Comparison of ENCODE assay signal across 1 cellular context in the genomic region with DNA sequence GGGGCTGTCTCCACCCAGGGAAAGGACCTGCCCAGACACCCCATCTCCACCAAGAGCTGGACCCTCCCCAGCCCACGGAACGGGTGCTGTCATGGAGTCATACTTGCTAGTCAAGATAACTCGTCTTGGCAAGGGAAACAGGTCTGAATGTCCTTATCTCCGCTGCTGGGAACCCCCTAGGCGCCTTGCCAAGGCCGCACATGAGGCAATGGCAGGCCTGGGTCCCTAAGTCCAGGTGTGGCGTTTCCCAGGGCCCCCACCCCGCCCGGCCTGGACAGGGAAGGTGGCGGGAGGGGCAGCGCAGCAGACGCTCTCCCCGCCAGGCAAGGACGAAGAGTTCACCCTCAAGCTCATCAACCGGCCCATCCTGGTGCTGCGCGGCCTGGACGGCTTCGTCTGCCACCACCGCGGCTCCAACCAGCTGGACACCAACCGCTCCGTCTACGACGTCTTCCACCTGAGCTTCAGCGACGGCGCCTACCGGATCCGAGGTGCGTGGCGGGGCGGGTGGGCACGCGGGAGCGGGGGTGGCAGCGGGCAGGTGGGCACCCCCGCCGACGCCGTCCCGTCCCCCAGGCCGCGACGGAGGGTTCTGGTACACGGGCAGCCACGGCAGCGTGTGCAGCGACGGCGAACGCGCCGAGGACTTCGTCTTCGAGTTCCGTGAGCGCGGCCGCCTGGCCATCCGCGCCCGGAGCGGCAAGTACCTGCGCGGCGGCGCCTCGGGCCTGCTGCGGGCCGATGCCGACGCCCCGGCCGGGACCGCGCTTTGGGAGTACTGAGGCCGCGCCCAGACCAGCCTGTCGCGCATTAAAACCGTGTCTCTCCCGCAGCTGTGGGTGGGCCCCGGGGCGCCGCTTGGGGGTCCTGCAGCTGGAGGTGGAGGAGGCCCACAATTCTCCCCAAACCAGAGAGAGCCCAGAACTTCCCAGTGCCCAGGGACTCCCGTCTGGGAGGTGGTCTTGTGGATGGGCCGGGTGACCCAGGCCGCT.
TF ChIP-seq lines count a peak whose summit lies in the region.

No MANE protein-coding gene starts in this region.

TF ChIP-seq in K562, 482 proteins besides CTCF, POLR2A, EP300 and RAD21:
- TF ChIP-seq FOXK2 (conservative IDR thresholded peaks at IDR 0.05 in 1 of 2, IDR thresholded peaks at IDR 0.05 in 1 of 2; ENCODE audit: low read depth in 2 of 2), result no peak
- TF ChIP-seq ZEB2 (IDR thresholded peaks at IDR 0.05), result no peak
- TF ChIP-seq, protein P1, sequence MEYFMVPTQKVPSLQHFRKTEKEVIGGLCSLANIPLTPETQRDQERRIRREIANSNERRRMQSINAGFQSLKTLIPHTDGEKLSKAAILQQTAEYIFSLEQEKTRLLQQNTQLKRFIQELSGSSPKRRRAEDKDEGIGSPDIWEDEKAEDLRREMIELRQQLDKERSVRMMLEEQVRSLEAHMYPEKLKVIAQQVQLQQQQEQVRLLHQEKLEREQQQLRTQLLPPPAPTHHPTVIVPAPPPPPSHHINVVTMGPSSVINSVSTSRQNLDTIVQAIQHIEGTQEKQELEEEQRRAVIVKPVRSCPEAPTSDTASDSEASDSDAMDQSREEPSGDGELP (CRISPR knock-in tag; IDR thresholded peaks at IDR 0.05; ENCODE audit: borderline replicate concordance), result peak; percentile 43; the same call in 1 of the 2 replicates
- TF ChIP-seq MEIS2 (IDR thresholded peaks at IDR 0.05; ENCODE audit: partially characterized antibody), result no peak
- TF ChIP-seq CHD2 (IDR thresholded peaks at IDR 0.05; ENCODE audit: low read depth, low read length), result 0 out of 2 replicates have a peak, but pooled peaks have one; percentile 12
- TF ChIP-seq HNRNPH1 (optimal IDR thresholded peaks at IDR 0.05; ENCODE audit: low read depth, low read length), result no peak
- TF ChIP-seq PKNOX1 (IDR thresholded peaks at IDR 0.05), result no peak
- TF ChIP-seq, protein P2, sequence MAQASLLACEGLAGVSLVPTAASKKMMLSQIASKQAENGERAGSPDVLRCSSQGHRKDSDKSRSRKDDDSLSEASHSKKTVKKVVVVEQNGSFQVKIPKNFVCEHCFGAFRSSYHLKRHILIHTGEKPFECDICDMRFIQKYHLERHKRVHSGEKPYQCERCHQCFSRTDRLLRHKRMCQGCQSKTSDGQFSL (CRISPR knock-in tag; IDR thresholded peaks at IDR 0.05), result no peak
- TF ChIP-seq, protein P2 (tag; IDR thresholded peaks at IDR 0.05), result no peak
- TF ChIP-seq ZNF133 (CRISPR knock-in tag; IDR thresholded peaks at IDR 0.05), result no peak
- TF ChIP-seq ARID1B (IDR thresholded peaks at IDR 0.05), result no peak
- TF ChIP-seq SREBF2 (CRISPR knock-in tag; IDR thresholded peaks at IDR 0.05), result no peak
- no peak for TF ChIP-seq TRIM28 (IDR thresholded peaks at IDR 0.05)
- TF ChIP-seq CEBPB (tag; IDR thresholded peaks at IDR 0.05), result no peak
- no peak for TF ChIP-seq ZNF511 (CRISPR knock-in tag; IDR thresholded peaks at IDR 0.05)
- no peak for TF ChIP-seq GABPB1 (CRISPR knock-in tag; IDR thresholded peaks at IDR 0.05)
- no peak for TF ChIP-seq SIN3B (IDR thresholded peaks at IDR 0.05; ENCODE audit: low read depth)
- TF ChIP-seq JUNB (CRISPR knock-in tag; conservative IDR thresholded peaks at IDR 0.05), result no peak
- TF ChIP-seq, protein P3, sequence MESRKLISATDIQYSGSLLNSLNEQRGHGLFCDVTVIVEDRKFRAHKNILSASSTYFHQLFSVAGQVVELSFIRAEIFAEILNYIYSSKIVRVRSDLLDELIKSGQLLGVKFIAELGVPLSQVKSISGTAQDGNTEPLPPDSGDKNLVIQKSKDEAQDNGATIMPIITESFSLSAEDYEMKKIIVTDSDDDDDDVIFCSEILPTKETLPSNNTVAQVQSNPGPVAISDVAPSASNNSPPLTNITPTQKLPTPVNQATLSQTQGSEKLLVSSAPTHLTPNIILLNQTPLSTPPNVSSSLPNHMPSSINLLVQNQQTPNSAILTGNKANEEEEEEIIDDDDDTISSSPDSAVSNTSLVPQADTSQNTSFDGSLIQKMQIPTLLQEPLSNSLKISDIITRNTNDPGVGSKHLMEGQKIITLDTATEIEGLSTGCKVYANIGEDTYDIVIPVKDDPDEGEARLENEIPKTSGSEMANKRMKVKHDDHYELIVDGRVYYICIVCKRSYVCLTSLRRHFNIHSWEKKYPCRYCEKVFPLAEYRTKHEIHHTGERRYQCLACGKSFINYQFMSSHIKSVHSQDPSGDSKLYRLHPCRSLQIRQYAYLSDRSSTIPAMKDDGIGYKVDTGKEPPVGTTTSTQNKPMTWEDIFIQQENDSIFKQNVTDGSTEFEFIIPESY (CRISPR knock-in tag; IDR thresholded peaks at IDR 0.05), result peak; percentile 86
- TF ChIP-seq, protein P4, sequence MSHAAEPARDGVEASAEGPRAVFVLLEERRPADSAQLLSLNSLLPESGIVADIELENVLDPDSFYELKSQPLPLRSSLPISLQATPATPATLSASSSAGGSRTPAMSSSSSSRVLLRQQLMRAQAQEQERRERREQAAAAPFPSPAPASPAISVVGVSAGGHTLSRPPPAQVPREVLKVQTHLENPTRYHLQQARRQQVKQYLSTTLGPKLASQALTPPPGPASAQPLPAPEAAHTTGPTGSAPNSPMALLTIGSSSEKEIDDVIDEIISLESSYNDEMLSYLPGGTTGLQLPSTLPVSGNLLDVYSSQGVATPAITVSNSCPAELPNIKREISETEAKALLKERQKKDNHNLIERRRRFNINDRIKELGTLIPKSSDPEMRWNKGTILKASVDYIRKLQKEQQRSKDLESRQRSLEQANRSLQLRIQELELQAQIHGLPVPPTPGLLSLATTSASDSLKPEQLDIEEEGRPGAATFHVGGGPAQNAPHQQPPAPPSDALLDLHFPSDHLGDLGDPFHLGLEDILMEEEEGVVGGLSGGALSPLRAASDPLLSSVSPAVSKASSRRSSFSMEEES (CRISPR knock-in tag; IDR thresholded peaks at IDR 0.05), result no peak
- TF ChIP-seq, protein P5, sequence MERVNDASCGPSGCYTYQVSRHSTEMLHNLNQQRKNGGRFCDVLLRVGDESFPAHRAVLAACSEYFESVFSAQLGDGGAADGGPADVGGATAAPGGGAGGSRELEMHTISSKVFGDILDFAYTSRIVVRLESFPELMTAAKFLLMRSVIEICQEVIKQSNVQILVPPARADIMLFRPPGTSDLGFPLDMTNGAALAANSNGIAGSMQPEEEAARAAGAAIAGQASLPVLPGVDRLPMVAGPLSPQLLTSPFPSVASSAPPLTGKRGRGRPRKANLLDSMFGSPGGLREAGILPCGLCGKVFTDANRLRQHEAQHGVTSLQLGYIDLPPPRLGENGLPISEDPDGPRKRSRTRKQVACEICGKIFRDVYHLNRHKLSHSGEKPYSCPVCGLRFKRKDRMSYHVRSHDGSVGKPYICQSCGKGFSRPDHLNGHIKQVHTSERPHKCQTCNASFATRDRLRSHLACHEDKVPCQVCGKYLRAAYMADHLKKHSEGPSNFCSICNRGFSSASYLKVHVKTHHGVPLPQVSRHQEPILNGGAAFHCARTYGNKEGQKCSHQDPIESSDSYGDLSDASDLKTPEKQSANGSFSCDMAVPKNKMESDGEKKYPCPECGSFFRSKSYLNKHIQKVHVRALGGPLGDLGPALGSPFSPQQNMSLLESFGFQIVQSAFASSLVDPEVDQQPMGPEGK (CRISPR knock-in tag; IDR thresholded peaks at IDR 0.05; ENCODE audit: borderline replicate concordance), result no peak
- no peak for TF ChIP-seq FOS (IDR thresholded peaks at IDR 0.05; ENCODE audit: extremely low read depth, insufficient read length)
- no peak for TF ChIP-seq KDM2B (CRISPR knock-in tag; IDR thresholded peaks at IDR 0.05)
- peak; percentile 35 for TF ChIP-seq FIP1L1 (IDR thresholded peaks at IDR 0.05; ENCODE audit: low read depth, low read length, poor library complexity, severe bottlenecking)
- peak; percentile 65 for TF ChIP-seq NFIC (IDR thresholded peaks at IDR 0.05)
- TF ChIP-seq, protein P6, sequence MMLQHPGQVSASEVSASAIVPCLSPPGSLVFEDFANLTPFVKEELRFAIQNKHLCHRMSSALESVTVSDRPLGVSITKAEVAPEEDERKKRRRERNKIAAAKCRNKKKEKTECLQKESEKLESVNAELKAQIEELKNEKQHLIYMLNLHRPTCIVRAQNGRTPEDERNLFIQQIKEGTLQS (IDR thresholded peaks at IDR 0.05), result no peak
- TF ChIP-seq, protein P6 (CRISPR knock-in tag; conservative IDR thresholded peaks at IDR 0.05), result no peak
- TF ChIP-seq, protein P7, sequence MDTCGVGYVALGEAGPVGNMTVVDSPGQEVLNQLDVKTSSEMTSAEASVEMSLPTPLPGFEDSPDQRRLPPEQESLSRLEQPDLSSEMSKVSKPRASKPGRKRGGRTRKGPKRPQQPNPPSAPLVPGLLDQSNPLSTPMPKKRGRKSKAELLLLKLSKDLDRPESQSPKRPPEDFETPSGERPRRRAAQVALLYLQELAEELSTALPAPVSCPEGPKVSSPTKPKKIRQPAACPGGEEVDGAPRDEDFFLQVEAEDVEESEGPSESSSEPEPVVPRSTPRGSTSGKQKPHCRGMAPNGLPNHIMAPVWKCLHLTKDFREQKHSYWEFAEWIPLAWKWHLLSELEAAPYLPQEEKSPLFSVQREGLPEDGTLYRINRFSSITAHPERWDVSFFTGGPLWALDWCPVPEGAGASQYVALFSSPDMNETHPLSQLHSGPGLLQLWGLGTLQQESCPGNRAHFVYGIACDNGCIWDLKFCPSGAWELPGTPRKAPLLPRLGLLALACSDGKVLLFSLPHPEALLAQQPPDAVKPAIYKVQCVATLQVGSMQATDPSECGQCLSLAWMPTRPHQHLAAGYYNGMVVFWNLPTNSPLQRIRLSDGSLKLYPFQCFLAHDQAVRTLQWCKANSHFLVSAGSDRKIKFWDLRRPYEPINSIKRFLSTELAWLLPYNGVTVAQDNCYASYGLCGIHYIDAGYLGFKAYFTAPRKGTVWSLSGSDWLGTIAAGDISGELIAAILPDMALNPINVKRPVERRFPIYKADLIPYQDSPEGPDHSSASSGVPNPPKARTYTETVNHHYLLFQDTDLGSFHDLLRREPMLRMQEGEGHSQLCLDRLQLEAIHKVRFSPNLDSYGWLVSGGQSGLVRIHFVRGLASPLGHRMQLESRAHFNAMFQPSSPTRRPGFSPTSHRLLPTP (IDR thresholded peaks at IDR 0.05; ENCODE audit: borderline replicate concordance, extremely low read depth, insufficient read length), result no peak
- no peak for TF ChIP-seq SMC3 (conservative IDR thresholded peaks at IDR 0.05; ENCODE audit: insufficient read depth, low read depth, low read length)
- TF ChIP-seq HNRNPL (IDR thresholded peaks at IDR 0.05; ENCODE audit: low read depth, low read length), result peak; percentile 49; the same call in 1 of the 2 replicates
- TF ChIP-seq TCF3 (CRISPR knock-in tag; IDR thresholded peaks at IDR 0.05), result no peak
- peak in 1 of 2 experiments; percentile 67 for TF ChIP-seq E2F6 (IDR thresholded peaks at IDR 0.05; ENCODE audit: borderline replicate concordance in 1 of 2, extremely low read depth in 1 of 2, insufficient read depth in 1 of 2, insufficient read length in 1 of 2, low read depth in 1 of 2, low read length in 1 of 2, poor library complexity in 1 of 2, severe bottlenecking in 1 of 2)
- TF ChIP-seq ZNF274 (IDR thresholded peaks at IDR 0.05; ENCODE audit: borderline replicate concordance, low read depth, low read length), result no peak
- peak; percentile 76 for TF ChIP-seq POLR2G (IDR thresholded peaks at IDR 0.05; ENCODE audit: low read depth, low read length)
- TF ChIP-seq SPI1 (IDR thresholded peaks at IDR 0.05; ENCODE audit: borderline replicate concordance, low read depth, low read length), result no peak
- no peak for TF ChIP-seq ZBTB2 (IDR thresholded peaks at IDR 0.05)
- TF ChIP-seq TGIF2 (CRISPR knock-in tag; IDR thresholded peaks at IDR 0.05), result no peak
